22 cellular contexts compared by ENCODE assay signal in the genomic region with DNA sequence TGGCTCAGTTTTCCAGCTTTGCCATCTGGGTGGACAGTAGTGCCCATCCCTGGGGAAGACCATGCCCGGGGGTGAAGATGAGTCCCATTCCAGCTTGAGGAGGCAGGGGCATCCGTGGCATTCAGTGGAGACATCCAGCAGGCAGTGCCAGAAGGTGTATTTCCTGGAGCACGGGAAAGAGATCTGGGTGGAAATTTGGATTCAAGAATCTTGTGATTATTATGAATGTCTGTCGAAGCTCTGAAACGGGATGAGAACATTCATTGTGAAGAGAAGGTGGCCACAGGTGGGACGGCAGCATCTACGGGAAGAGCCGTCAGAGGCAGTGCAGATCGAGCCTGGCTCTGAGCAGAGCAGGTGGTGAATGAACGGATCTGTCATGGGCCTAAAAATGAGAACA.
"Had no signal": no experiment of that assay in that cellular context is flagged by ENCODE, and none has a peak within 500 bp of the region (broad histone marks: within the 10 kb centered on the region; RNA-seq: fewer than 3 reads in every experiment).

No MANE protein-coding gene starts in this region.

- H3K9me3 Mint-ChIP-seq: naive thymus-derived CD8-positive, alpha-beta T cell; stimulated activated memory B cell treated with anti-CD40 and anti-IgM and Interleukin-4, amounts not matched to agents 10 μg/mL and 1 μg/mL and 100 μg/mL, for 72 hours; stimulated activated naive CD8-positive, alpha-beta T cell treated with anti-CD3 and anti-CD28 coated beads, Interleukin-15, amount 100 ng/mL, for 72 hours; type B pancreatic cell had no signal

- H3K4me1 ChIP-seq: parathyroid adenoma, right atrium auricular region, right lobe of liver, tibial nerve, uterus had no signal

- H3K4me3 Mint-ChIP-seq: naive thymus-derived CD8-positive, alpha-beta T cell; stimulated activated memory B cell treated with anti-CD40 and anti-IgM and Interleukin-4, amounts not matched to agents 10 μg/mL and 1 μg/mL and 100 μg/mL, for 72 hours; stimulated activated naive CD8-positive, alpha-beta T cell treated with anti-CD3 and anti-CD28 coated beads, Interleukin-15, amount 100 ng/mL, for 72 hours; type B pancreatic cell had no signal

- DNase-seq: heart right ventricle; hippocampal formation; kidney glomerular epithelial cell; left cardiac atrium; naive thymus-derived CD8-positive, alpha-beta T cell; right lobe of liver; stimulated activated CD4-positive, alpha-beta T cell treated with anti-CD3 and anti-CD28 coated beads, Interleukin-1b, Interleukin-23, amount 100 ng/mL, for 48 hours; stimulated activated CD4-positive, alpha-beta T cell treated with anti-CD3 and anti-CD28 coated beads, Interleukin-2, amount 100 ng/mL, for 48 hours; stimulated activated CD4-positive, alpha-beta T cell treated with anti-CD3 and anti-CD28 coated beads, Interleukin-4, amount 100 ng/mL, for 4 hours; stimulated activated CD8-positive, alpha-beta memory T cell treated with anti-CD3 and anti-CD28 coated beads, Interleukin-4, amount 100 ng/mL, for 48 hours; stimulated activated naive CD4-positive, alpha-beta T cell treated with Interleukin-2 at 50 U/mL for 16 hours; stimulated activated naive CD8-positive, alpha-beta T cell treated with anti-CD3 and anti-CD28 coated beads, Interleukin-15, amount 100 ng/mL, for 72 hours; substantia nigra; uterus had no signal

- H3K36me3 Mint-ChIP-seq: naive thymus-derived CD8-positive, alpha-beta T cell; stimulated activated memory B cell treated with anti-CD40 and anti-IgM and Interleukin-4, amounts not matched to agents 10 μg/mL and 1 μg/mL and 100 μg/mL, for 72 hours had no signal

- H3K9me3 ChIP-seq: heart right ventricle, right atrium auricular region, right lobe of liver, tibial nerve, uterus had no signal

- H3K27ac ChIP-seq: heart right ventricle, parathyroid adenoma, right atrium auricular region, right lobe of liver, tibial nerve, uterus had no signal

- H3K27me3 ChIP-seq: heart right ventricle, right atrium auricular region, right lobe of liver, tibial nerve, uterus had no signal

- H3K36me3 ChIP-seq: right atrium auricular region, tibial nerve, uterus had no signal

- H3K27ac Mint-ChIP-seq: stimulated activated memory B cell treated with anti-CD40 and anti-IgM and Interleukin-4, amounts not matched to agents 10 μg/mL and 1 μg/mL and 100 μg/mL, for 72 hours; stimulated activated naive CD8-positive, alpha-beta T cell treated with anti-CD3 and anti-CD28 coated beads, Interleukin-15, amount 100 ng/mL, for 72 hours; type B pancreatic cell had no signal

- H3K4me3 ChIP-seq: heart right ventricle, lung, right atrium auricular region, right lobe of liver, smooth muscle cell, tibial nerve, uterus had no signal

- H3K4me1 Mint-ChIP-seq: naive thymus-derived CD8-positive, alpha-beta T cell; stimulated activated memory B cell treated with anti-CD40 and anti-IgM and Interleukin-4, amounts not matched to agents 10 μg/mL and 1 μg/mL and 100 μg/mL, for 72 hours; stimulated activated naive CD8-positive, alpha-beta T cell treated with anti-CD3 and anti-CD28 coated beads, Interleukin-15, amount 100 ng/mL, for 72 hours had no signal

- ATAC-seq: heart right ventricle; left cardiac atrium; left lobe of liver; naive thymus-derived CD8-positive, alpha-beta T cell; right lobe of liver; stimulated activated memory B cell treated with anti-CD40 and anti-IgM and Interleukin-4, amounts not matched to agents 10 μg/mL and 1 μg/mL and 100 μg/mL, for 72 hours; stimulated activated naive CD8-positive, alpha-beta T cell treated with anti-CD3 and anti-CD28 coated beads, Interleukin-15, amount 100 ng/mL, for 72 hours had no signal

- H3K9ac ChIP-seq: parathyroid adenoma had no signal

- H3K27me3 Mint-ChIP-seq: type B pancreatic cell had no signal
